Comparison of ENCODE assay signal across 29 cellular contexts in genomic region chr7:54409917-54410316, GRCh38.
"Had no signal": no experiment of that assay in that cellular context is flagged by ENCODE, and none has a peak within 500 bp of the region (broad histone marks: within the 10 kb centered on the region; RNA-seq: fewer than 3 reads in every experiment).

No MANE protein-coding gene starts in this region.

- DNase-seq: activated B cell treated with CpG ODN at 0.5 μM for 24 hours; activated CD4-positive, alpha-beta T cell treated with anti-CD3 and anti-CD28 coated beads for 48 hours; activated CD4-positive, alpha-beta T cell treated with anti-CD3 and anti-CD28 coated beads, Interleukin-2, amount 50 U/mL, for 1 hour; activated CD4-positive, alpha-beta T cell treated with anti-CD3 and anti-CD28 coated beads, Interleukin-2, amount 50 U/mL, for 48 hours; activated CD8-positive, alpha-beta memory T cell treated with anti-CD3 and anti-CD28 coated beads for 24 hours; activated CD8-positive, alpha-beta T cell treated with anti-CD3 and anti-CD28 coated beads for 36 hours; activated effector memory CD4-positive, alpha-beta T cell treated with anti-CD3 and anti-CD28 coated beads, Interleukin-2, amount 50 U/mL, for 16 hours; activated naive CD4-positive, alpha-beta T cell; activated naive CD4-positive, alpha-beta T cell treated with anti-CD3 and anti-CD28 coated beads, Interleukin-2, amount 10 ng/mL, durations not matched to agents 7 days and 5 days; activated naive CD8-positive, alpha-beta T cell treated with anti-CD3 and anti-CD28 coated beads, Interleukin-2, amount 10 ng/mL, durations not matched to agents 7 days and 5 days; activated T-cell treated with anti-CD3 and anti-CD28 coated beads, Interleukin-2, amount 50 U/mL, for 4 hours; brain microvascular endothelial cell; cortex of kidney; dermis blood vessel endothelial cell; effector CD4-positive, alpha-beta T cell; effector memory CD8-positive, alpha-beta T cell; erythroblast; foreskin keratinocyte; gastrocnemius medialis; T-helper 1 cell; T-helper 17 cell; T1000; WERI-Rb-1 had no signal

- FAIRE-seq: astrocyte, bronchial epithelial cell, colon had no signal

- H3K9me3 ChIP-seq: gastrocnemius medialis had no signal

- H3K4me1 ChIP-seq: esophagus muscularis mucosa, foreskin keratinocyte, gastrocnemius medialis had no signal

- H3K27me3 ChIP-seq: brain microvascular endothelial cell, esophagus muscularis mucosa, foreskin keratinocyte, gastrocnemius medialis had no signal

- ATAC-seq: activated CD4-positive, CD25-positive, alpha-beta regulatory T cell treated with anti-CD3 and anti-CD28 coated beads, Interleukin-2, amount 50 U/mL, for 24 hours; activated CD8-positive, alpha-beta T cell treated with anti-CD3 and anti-CD28 coated beads for 36 hours; activated naive CD4-positive, alpha-beta T cell treated with anti-CD3 and anti-CD28 coated beads, Interleukin-2, amount 50 U/mL, for 72 hours; activated T-cell treated with anti-CD3 and anti-CD28 coated beads, Interleukin-2, amount 50 U/mL, for 4 hours; effector memory CD8-positive, alpha-beta T cell; foreskin keratinocyte; gastrocnemius medialis; T-helper 17 cell had no signal

- H3K36me3 ChIP-seq: brain microvascular endothelial cell, esophagus muscularis mucosa, gastrocnemius medialis, WERI-Rb-1 had no signal

- H3K27ac ChIP-seq: brain microvascular endothelial cell, esophagus muscularis mucosa, foreskin keratinocyte, gastrocnemius medialis, WERI-Rb-1 had no signal

- H3K4me3 ChIP-seq: esophagus muscularis mucosa, gastrocnemius medialis had no signal
